In the genomic region with DNA sequence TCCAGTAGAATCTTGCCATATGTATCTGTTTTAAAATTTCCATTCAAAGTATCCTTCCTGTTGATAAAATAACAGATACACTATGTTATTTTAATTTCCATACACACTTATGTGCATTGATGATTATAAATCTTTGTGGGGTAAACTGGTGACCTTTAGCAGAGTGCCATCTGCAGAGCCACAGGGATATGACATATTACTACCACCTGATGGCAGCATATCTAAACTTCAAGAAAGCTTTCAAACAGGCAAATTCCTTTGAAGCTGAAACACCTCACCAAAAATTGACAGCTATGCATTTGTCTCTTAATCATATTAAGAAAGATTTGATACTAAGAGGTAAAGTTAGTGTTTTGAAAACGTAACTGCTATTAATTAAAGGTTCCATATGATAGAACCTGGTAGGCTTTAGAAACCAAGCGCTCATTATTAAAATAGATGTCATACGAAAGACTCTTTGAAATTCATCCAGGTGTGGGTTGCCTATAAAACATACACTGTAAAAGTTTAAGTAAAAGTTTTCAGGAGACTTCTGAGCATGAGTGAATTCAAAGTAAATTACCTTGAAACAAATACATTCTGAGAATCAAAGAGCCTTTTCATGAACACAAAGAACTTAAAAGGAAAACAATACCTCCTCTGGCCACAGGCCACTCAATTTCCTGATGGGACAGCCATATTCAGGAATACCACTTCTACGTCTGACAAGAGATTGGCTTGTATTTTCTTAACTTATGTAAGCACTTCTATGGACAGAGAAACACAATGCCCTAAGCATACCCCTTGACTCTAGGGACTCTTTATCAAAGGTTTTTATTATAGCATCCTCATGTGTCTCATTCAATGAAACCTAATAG, we compare ENCODE assay signal across 8 cellular contexts.
DNase-seq lines count a peak whose midpoint lies in the region; ATAC-seq and TF ChIP-seq lines count a peak whose summit lies in the region.

No MANE protein-coding gene starts in this region.

- TF ChIP-seq EP300 in upper lobe of left lung (IDR thresholded peaks at IDR 0.05): no peak

- intact Hi-C loops in ascending aorta (cut with DNase I): no loop called here

- H3K27ac ChIP-seq in ascending aorta: no peak overlapping the region
- H3K27ac ChIP-seq in upper lobe of left lung: no peak overlapping the region

- TF ChIP-seq CTCF in ascending aorta (IDR thresholded peaks at IDR 0.05): peak in 2 of 3 experiments; percentile 12 to 42
- peak; percentile 15 to 65 (median 50) for TF ChIP-seq CTCF in upper lobe of left lung (IDR thresholded peaks at IDR 0.05)

- H3K27me3 ChIP-seq in ascending aorta (no peaks in the 10 kb centered on the region), upper lobe of left lung (no peaks in the 10 kb centered on the region)

- H3K9me3 ChIP-seq in ascending aorta (no peaks in the 10 kb centered on the region), upper lobe of left lung (no peaks in the 10 kb centered on the region)

- DNase-seq in D341Med (ENCODE audit: low spot score) (peak; percentile 41), NCI-H446 treated with DMSO at 0.1 percent for 48 hours (lab: John Stamatoyannopoulos, UW) (peak; percentile 20), ascending aorta (ENCODE audit: low spot score in 2 of 2) (no peak), iPS-NIHi11 (ENCODE audit: low spot score) (peak; percentile 38), upper lobe of left lung (no peak), KG1 (lab: John Stamatoyannopoulos, UW) (no peak)

- peak; percentile 81 for ATAC-seq in GM18858 (IDR thresholded peaks at IDR 0.05; ENCODE audit: unreplicated experiment)
- ATAC-seq in HG02981 (IDR thresholded peaks at IDR 0.05; ENCODE audit: unreplicated experiment): peak; percentile 76
- ATAC-seq in upper lobe of left lung (ENCODE audit: low FRiP score in 2 of 2): peak in 1 of 2 donors; percentile 65

- H3K4me1 ChIP-seq in ascending aorta (no peaks in the 10 kb centered on the region), upper lobe of left lung (no peaks in the 10 kb centered on the region)

- no peaks in the 10 kb centered on the region for H3K36me3 ChIP-seq in ascending aorta
- H3K36me3 ChIP-seq in upper lobe of left lung: no peaks in the 10 kb centered on the region

- H3K4me3 ChIP-seq in ascending aorta (no peak overlapping the region), upper lobe of left lung (no peak overlapping the region)

- TF ChIP-seq POLR2A in upper lobe of left lung (IDR thresholded peaks at IDR 0.05): no peak

- WGBS in upper lobe of left lung, 2 donors: 63 to 71% methylated on average over 4 of the region's 4 CpGs

Comparison
In these comparisons a context has a peak if more than half of its experiments do, and no peak if none do; other contexts are left out.
1. DNase-seq: peak in D341Med (single experiment), NCI-H446 treated with DMSO at 0.1 percent for 48 hours (single experiment) and iPS-NIHi11 (single experiment); none in ascending aorta (0 of 2), upper lobe of left lung (0 of 2) and KG1 (single experiment).